ENCODE assay signal across 19 cellular contexts in the genomic region with DNA sequence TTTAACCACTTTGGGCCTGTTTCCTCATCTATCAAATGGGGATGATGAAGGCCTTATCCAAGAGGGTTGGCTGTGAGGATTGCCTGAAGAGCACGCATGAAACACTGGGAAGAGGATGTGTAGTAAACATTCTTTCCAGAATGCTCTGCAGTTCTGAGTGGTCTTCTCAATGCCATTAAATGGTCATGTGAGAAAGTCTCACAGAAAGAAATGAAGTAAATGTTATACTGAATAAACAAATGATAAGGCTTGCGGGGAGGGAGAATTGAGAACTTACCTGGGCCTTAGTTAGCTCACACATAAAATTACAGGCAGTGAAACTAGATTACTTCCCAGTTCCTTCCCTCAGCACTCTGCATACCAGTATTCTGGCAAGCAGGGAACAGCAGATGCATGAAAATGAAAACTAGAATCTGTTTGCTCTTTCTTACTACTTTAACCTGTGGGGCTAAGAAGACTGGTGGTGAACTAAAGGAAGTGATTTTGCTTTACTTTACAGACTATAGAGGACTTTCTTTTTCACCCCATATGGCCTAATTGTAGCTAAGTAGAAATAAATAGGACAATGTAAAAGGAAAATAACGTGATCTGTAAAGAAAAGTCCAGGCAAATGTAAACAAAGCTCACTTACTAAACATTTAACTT.
DNase-seq lines count a peak whose midpoint lies in the region; ATAC-seq and TF ChIP-seq lines count a peak whose summit lies in the region.
"Had no signal": no experiment of that assay in that cellular context is flagged by ENCODE, and none has a peak within 500 bp of the region (broad histone marks: within the 10 kb centered on the region; RNA-seq: fewer than 3 reads in every experiment).

No MANE protein-coding gene starts in this region.

- H3K4me3 Mint-ChIP-seq in progenitor cell of endocrine pancreas (ENCODE audit: low read depth): peak overlapping the region; percentile 37
- H3K4me3 Mint-ChIP-seq in activated CD8-positive, alpha-beta T cell treated with anti-CD3 and anti-CD28 coated beads for 36 hours: no peak overlapping the region
- H3K4me3 Mint-ChIP-seq: activated naive CD4-positive, alpha-beta T cell treated with anti-CD3 and anti-CD28 coated beads, Interleukin-2, amount 50 U/mL, for 24 hours; activated T-cell treated with anti-CD3 and anti-CD28 coated beads, Interleukin-2, amount 50 U/mL, for 72 hours; CD8-positive, alpha-beta memory T cell; dendritic cell treated with granulocyte-macrophage colony-stimulating factor and Interleukin-4, amounts not matched to agents 40 ng/mL and 50 ng/mL, for 4 days; T-cell had no signal

- peak overlapping the region; percentile 94 for H3K27ac Mint-ChIP-seq in progenitor cell of endocrine pancreas
- H3K27ac Mint-ChIP-seq in activated CD8-positive, alpha-beta T cell treated with anti-CD3 and anti-CD28 coated beads for 36 hours: no peak overlapping the region
- H3K27ac Mint-ChIP-seq: activated naive CD4-positive, alpha-beta T cell treated with anti-CD3 and anti-CD28 coated beads, Interleukin-2, amount 50 U/mL, for 24 hours; activated T-cell treated with anti-CD3 and anti-CD28 coated beads, Interleukin-2, amount 50 U/mL, for 72 hours; CD8-positive, alpha-beta memory T cell; dendritic cell treated with granulocyte-macrophage colony-stimulating factor and Interleukin-4, amounts not matched to agents 40 ng/mL and 50 ng/mL, for 4 days; T-cell had no signal

- no peaks in the 10 kb centered on the region for H3K27me3 Mint-ChIP-seq in progenitor cell of endocrine pancreas
- no peaks in the 10 kb centered on the region for H3K27me3 Mint-ChIP-seq in activated CD8-positive, alpha-beta T cell treated with anti-CD3 and anti-CD28 coated beads for 36 hours
- H3K27me3 Mint-ChIP-seq: activated naive CD4-positive, alpha-beta T cell treated with anti-CD3 and anti-CD28 coated beads, Interleukin-2, amount 50 U/mL, for 24 hours; dendritic cell treated with granulocyte-macrophage colony-stimulating factor and Interleukin-4, amounts not matched to agents 40 ng/mL and 50 ng/mL, for 4 days; T-cell had no signal

- H3K4me1 ChIP-seq in ascending aorta: peaks cover 7 to 19% of the 10 kb centered on the region in 2 donors

- CTCF ChIA-PET in activated CD8-positive, alpha-beta T cell treated with anti-CD3 and anti-CD28 coated beads for 36 hours (lab: Charles Lee): interaction anchor here (0.8 to 1.6 kb wide), 2 partner anchors 211 to 415 kb away, joined by 3 to 4 read pairs; no protein-coding TSS in a partner anchor

- intact Hi-C loops in ascending aorta (cut with DNase I): loop anchor here (2.0 to 10.0 kb wide), 3 partner anchors 135 to 1257 kb away; a partner anchor contains a TSS
- intact Hi-C loops in activated CD8-positive, alpha-beta T cell treated with anti-CD3 and anti-CD28 coated beads for 36 hours (cut with micrococcal nuclease): no loop called here

- H3K4me1 Mint-ChIP-seq in progenitor cell of endocrine pancreas (ENCODE audit: low read depth): peaks cover 49% of the 10 kb centered on the region
- H3K4me1 Mint-ChIP-seq in activated CD8-positive, alpha-beta T cell treated with anti-CD3 and anti-CD28 coated beads for 36 hours (ENCODE audit: low read depth): no peaks in the 10 kb centered on the region
- H3K4me1 Mint-ChIP-seq: activated naive CD4-positive, alpha-beta T cell treated with anti-CD3 and anti-CD28 coated beads, Interleukin-2, amount 50 U/mL, for 24 hours; CD8-positive, alpha-beta memory T cell; T-cell had no signal

- DNase-seq in ascending aorta (ENCODE audit: low spot score in 2 of 2) (no peak), progenitor cell of endocrine pancreas (ENCODE audit: low spot score, unreplicated experiment) (no peak), DMS79 treated with DMSO at 0.1 percent for 48 hours (lab: John Stamatoyannopoulos, UW) (no peak), NCI-H2107 (lab: John Stamatoyannopoulos, UW) (no peak)
- DNase-seq in activated CD8-positive, alpha-beta T cell treated with anti-CD3 and anti-CD28 coated beads for 36 hours: no peak
- no peak for DNase-seq in stimulated activated CD4-positive, alpha-beta T cell treated with anti-CD3 and anti-CD28 coated beads, Interleukin-12 subunit alpha, Interleukin-12 subunit beta, amount 100 ng/mL, for 4 hours
- DNase-seq: activated T-cell treated with anti-CD3 and anti-CD28 coated beads, Interleukin-2, amount 50 U/mL, for 72 hours; body of pancreas; CD8-positive, alpha-beta memory T cell; SHP77 treated with DMSO at 0.1 percent for 48 hours; stimulated activated naive CD4-positive, alpha-beta T cell; T-cell; upper lobe of left lung had no signal

- peaks cover 9% of the 10 kb centered on the region for H3K36me3 Mint-ChIP-seq in progenitor cell of endocrine pancreas (ENCODE audit: insufficient read depth)
- H3K36me3 Mint-ChIP-seq in activated CD8-positive, alpha-beta T cell treated with anti-CD3 and anti-CD28 coated beads for 36 hours (ENCODE audit: low read depth): no peaks in the 10 kb centered on the region

- POLR2A ChIA-PET in activated CD8-positive, alpha-beta T cell treated with anti-CD3 and anti-CD28 coated beads for 36 hours (lab: Charles Lee): no interaction called here

- peak overlapping the region; percentile 46 to 66 for H3K27ac ChIP-seq in ascending aorta
- H3K27ac ChIP-seq: body of pancreas, KMS-11 had no signal

- H3K36me3 ChIP-seq in ascending aorta: no peaks in the 10 kb centered on the region
- H3K36me3 ChIP-seq: upper lobe of left lung had no signal

- H3K9me3 ChIP-seq in ascending aorta: no peaks in the 10 kb centered on the region
- H3K9me3 ChIP-seq: body of pancreas, upper lobe of left lung had no signal

- peaks cover 3% of the 10 kb centered on the region for H3K9me3 Mint-ChIP-seq in progenitor cell of endocrine pancreas (ENCODE audit: low read depth)
- H3K9me3 Mint-ChIP-seq in activated CD8-positive, alpha-beta T cell treated with anti-CD3 and anti-CD28 coated beads for 36 hours: no peaks in the 10 kb centered on the region
- H3K9me3 Mint-ChIP-seq: activated naive CD4-positive, alpha-beta T cell treated with anti-CD3 and anti-CD28 coated beads, Interleukin-2, amount 50 U/mL, for 24 hours; activated T-cell treated with anti-CD3 and anti-CD28 coated beads, Interleukin-2, amount 50 U/mL, for 72 hours; CD8-positive, alpha-beta memory T cell; dendritic cell treated with granulocyte-macrophage colony-stimulating factor and Interleukin-4, amounts not matched to agents 40 ng/mL and 50 ng/mL, for 4 days; T-cell had no signal

- H3K27me3 ChIP-seq in ascending aorta: no peaks in the 10 kb centered on the region
- H3K27me3 ChIP-seq: body of pancreas, upper lobe of left lung had no signal

- ATAC-seq in GM18498 (IDR thresholded peaks at IDR 0.05; ENCODE audit: unreplicated experiment) (peak; percentile 60), HG02870 (IDR thresholded peaks at IDR 0.05; ENCODE audit: unreplicated experiment) (peak; percentile 73)
- no peak for ATAC-seq in activated CD8-positive, alpha-beta T cell treated with anti-CD3 and anti-CD28 coated beads for 36 hours
- ATAC-seq: activated T-cell treated with anti-CD3 and anti-CD28 coated beads, Interleukin-2, amount 50 U/mL, for 72 hours; body of pancreas; left lobe of liver; T-cell had no signal

- no peak overlapping the region for H3K4me3 ChIP-seq in ascending aorta
- H3K4me3 ChIP-seq: body of pancreas, upper lobe of left lung had no signal

- TF ChIP-seq CTCF in ascending aorta (IDR thresholded peaks at IDR 0.05): no peak
- TF ChIP-seq CTCF in progenitor cell of endocrine pancreas (IDR thresholded peaks at IDR 0.05; ENCODE audit: unreplicated experiment): no peak
- TF ChIP-seq CTCF in activated CD8-positive, alpha-beta T cell treated with anti-CD3 and anti-CD28 coated beads for 36 hours (IDR thresholded peaks at IDR 0.05): no peak
